ENCODE assay signal across 1 cellular context in genomic region chr1:205775717-205776056, GRCh38.
TF ChIP-seq lines count a peak whose summit lies in the region.

No MANE protein-coding gene starts in this region.

TF ChIP-seq in IMR-90, 13 proteins besides CTCF, POLR2A, EP300 and RAD21:
- TF ChIP-seq MAFK (IDR thresholded peaks at IDR 0.05; ENCODE audit: low read depth, low read length) = no peak
- TF ChIP-seq CEBPB (IDR thresholded peaks at IDR 0.05; ENCODE audit: low read depth, low read length) = peak; percentile 62; the same call in 1 of the 2 replicates
